Comparison of ENCODE assay signal across 8 cellular contexts in genomic region chrX:11757397-11757728, GRCh38. TPM values are rescaled to one million over a fixed set of nuclear protein-coding genes. Genes with fewer than 3 reads are reported as not detected.
DNase-seq lines count a peak whose midpoint lies in the region; ATAC-seq and TF ChIP-seq lines count a peak whose summit lies in the region.

No MANE protein-coding gene starts in this region.

- TF ChIP-seq CTCF in liver (IDR thresholded peaks at IDR 0.05; ENCODE audit: low read depth, low read length, missing input control) (no peak), transverse colon (IDR thresholded peaks at IDR 0.05) (no peak)

- peaks cover 15% of the 10 kb centered on the region for H3K36me3 Mint-ChIP-seq in activated naive CD4-positive, alpha-beta T cell treated with anti-CD3 and anti-CD28 coated beads, Interleukin-2, amount 10 ng/mL, durations not matched to agents 7 days and 5 days
- H3K36me3 Mint-ChIP-seq in activated naive CD8-positive, alpha-beta T cell treated with anti-CD3 and anti-CD28 coated beads, Interleukin-2, amount 10 ng/mL, durations not matched to agents 7 days and 5 days: peaks cover 10% of the 10 kb centered on the region

- H3K4me1 ChIP-seq in liver (ENCODE audit: control insufficient read depth in 4 of 4, insufficient read depth in 4 of 4, low read length in 3 of 4) (peaks cover 0 to 8% (median 6%) of the 10 kb centered on the region in 4 donors), transverse colon (peaks cover 0 to 7% (median 0%) of the 10 kb centered on the region in 4 donors)

- in situ Hi-C loops in transverse colon (cut with MboI; ENCODE audit: low pct_ligation_motif_present in 1 of 4, low pct_unique_long_range_greater_than_20kb in 1 of 4, low sequenced_read_pairs in 3 of 4) (loop anchor here (25.0 kb wide), 2 partner anchors 220 to 620 kb away; no protein-coding TSS in a partner anchor), ACHN (cut with HindIII; ENCODE audit: low pct_ligation_motif_present, low pct_unique_long_range_greater_than_20kb, low sequenced_read_pairs) (loop anchor here (25.0 kb wide), 1 partner anchor 220 kb away; no protein-coding TSS in a partner anchor)

- CTCF ChIA-PET in activated naive CD4-positive, alpha-beta T cell treated with anti-CD3 and anti-CD28 coated beads, Interleukin-2, amount 10 ng/mL, durations not matched to agents 7 days and 5 days (lab: Charles Lee): interaction anchor here (1.2 to 1.5 kb wide), 5 partner anchors 10 to 30 kb away, joined by 3 to 9 read pairs (median 5); no protein-coding TSS in a partner anchor

- H3K9me3 ChIP-seq in liver (ENCODE audit: control insufficient read depth in 4 of 4, low read length in 3 of 4) (no peaks in the 10 kb centered on the region), transverse colon (no peaks in the 10 kb centered on the region)

- H3K36me3 ChIP-seq in liver (ENCODE audit: control insufficient read depth in 4 of 4, insufficient read depth in 3 of 4, low read depth in 1 of 4, low read length in 3 of 4): peaks cover 0 to 6% (median under 1%) of the 10 kb centered on the region in 4 donors
- no peaks in the 10 kb centered on the region for H3K36me3 ChIP-seq in transverse colon

- H3K27me3 Mint-ChIP-seq in activated naive CD4-positive, alpha-beta T cell treated with anti-CD3 and anti-CD28 coated beads, Interleukin-2, amount 10 ng/mL, durations not matched to agents 7 days and 5 days: peaks cover 28% of the 10 kb centered on the region
- H3K27me3 Mint-ChIP-seq in activated naive CD8-positive, alpha-beta T cell treated with anti-CD3 and anti-CD28 coated beads, Interleukin-2, amount 10 ng/mL, durations not matched to agents 7 days and 5 days: peaks cover 8% of the 10 kb centered on the region

- TF ChIP-seq EP300 in transverse colon (IDR thresholded peaks at IDR 0.05; ENCODE audit: low read depth): no peak

- no peak overlapping the region for H3K9ac ChIP-seq in liver (ENCODE audit: low read depth in 1 of 2, low read length in 2 of 2)

- no peak for DNase-seq in activated naive CD4-positive, alpha-beta T cell treated with anti-CD3 and anti-CD28 coated beads, Interleukin-2, amount 10 ng/mL, durations not matched to agents 7 days and 5 days
- no peak for DNase-seq in activated naive CD4-positive, alpha-beta T cell treated with Interleukin-2 at 50 U/mL for 16 hours
- DNase-seq in activated naive CD8-positive, alpha-beta T cell treated with anti-CD3 and anti-CD28 coated beads, Interleukin-2, amount 10 ng/mL, durations not matched to agents 7 days and 5 days: no peak
- DNase-seq in transverse colon (no peak), NCI-H1092 treated with DMSO at 0.1 percent for 48 hours (lab: John Stamatoyannopoulos, UW) (no peak), NCI-H510A (lab: John Stamatoyannopoulos, UW) (no peak), ACHN (no peak)

- H3K27ac ChIP-seq in liver (ENCODE audit: low read depth in 1 of 2, low read length in 2 of 2) (peak overlapping the region; percentile 81 to 84), transverse colon (peak overlapping the region; percentile 89 to 97 (median 90))

- no peak for ATAC-seq in activated naive CD8-positive, alpha-beta T cell treated with anti-CD3 and anti-CD28 coated beads, Interleukin-2, amount 10 ng/mL, durations not matched to agents 7 days and 5 days (ENCODE audit: low read depth)

- POLR2A ChIA-PET in activated naive CD8-positive, alpha-beta T cell treated with anti-CD3 and anti-CD28 coated beads, Interleukin-2, amount 10 ng/mL, durations not matched to agents 7 days and 5 days (lab: Charles Lee): interaction anchor here (0.9 to 1.5 kb wide), 2 partner anchors 10 to 13 kb away, joined by 3 to 4 read pairs; no protein-coding TSS in a partner anchor

- H3K27me3 ChIP-seq in liver (ENCODE audit: control insufficient read depth in 4 of 4, insufficient read depth in 4 of 4, low read length in 3 of 4) (peaks cover 0 to 4% (median 0%) of the 10 kb centered on the region in 4 donors), transverse colon (no peaks in the 10 kb centered on the region)

- H3K4me1 Mint-ChIP-seq in activated naive CD4-positive, alpha-beta T cell treated with anti-CD3 and anti-CD28 coated beads, Interleukin-2, amount 10 ng/mL, durations not matched to agents 7 days and 5 days: peaks cover 15% of the 10 kb centered on the region
- H3K4me1 Mint-ChIP-seq in activated naive CD8-positive, alpha-beta T cell treated with anti-CD3 and anti-CD28 coated beads, Interleukin-2, amount 10 ng/mL, durations not matched to agents 7 days and 5 days: peaks cover 9% of the 10 kb centered on the region

- TF ChIP-seq POLR2A in transverse colon (IDR thresholded peaks at IDR 0.05): no peak

- no peak for TF ChIP-seq RAD21 in liver (IDR thresholded peaks at IDR 0.05)

- H3K4me3 Mint-ChIP-seq in activated naive CD4-positive, alpha-beta T cell treated with anti-CD3 and anti-CD28 coated beads, Interleukin-2, amount 10 ng/mL, durations not matched to agents 7 days and 5 days: peak overlapping the region; percentile 60
- peak overlapping the region; percentile 64 for H3K4me3 Mint-ChIP-seq in activated naive CD8-positive, alpha-beta T cell treated with anti-CD3 and anti-CD28 coated beads, Interleukin-2, amount 10 ng/mL, durations not matched to agents 7 days and 5 days

- peak overlapping the region in 2 of 3 donors; percentile 23 to 82 for H3K4me3 ChIP-seq in liver (ENCODE audit: low read depth in 1 of 3, low read length in 3 of 3)
- H3K4me3 ChIP-seq in transverse colon: peak overlapping the region; percentile 42 to 90 (median 68)

- H3K9me3 Mint-ChIP-seq in activated naive CD4-positive, alpha-beta T cell treated with anti-CD3 and anti-CD28 coated beads, Interleukin-2, amount 10 ng/mL, durations not matched to agents 7 days and 5 days: no peaks in the 10 kb centered on the region
- H3K9me3 Mint-ChIP-seq in activated naive CD8-positive, alpha-beta T cell treated with anti-CD3 and anti-CD28 coated beads, Interleukin-2, amount 10 ng/mL, durations not matched to agents 7 days and 5 days: no peaks in the 10 kb centered on the region

- intact Hi-C loops in transverse colon (cut with DNase I; ENCODE audit: low total_unique reads): loop anchor here (10.0 kb wide), 1 partner anchor 223 kb away; no protein-coding TSS in a partner anchor

- no peak overlapping the region for H3K27ac Mint-ChIP-seq in activated naive CD4-positive, alpha-beta T cell treated with anti-CD3 and anti-CD28 coated beads, Interleukin-2, amount 10 ng/mL, durations not matched to agents 7 days and 5 days
- no peak overlapping the region for H3K27ac Mint-ChIP-seq in activated naive CD8-positive, alpha-beta T cell treated with anti-CD3 and anti-CD28 coated beads, Interleukin-2, amount 10 ng/mL, durations not matched to agents 7 days and 5 days

- WGBS in liver: 6% methylated on average over 15 of the region's 15 CpGs
- WGBS in transverse colon (ENCODE audit: low coverage in 1 of 2), 2 donors: 39% methylated on average over 15 of the region's 15 CpGs; no CpG with 5 or more reads in 1 of the 2 donors

TF ChIP-seq in liver, 16 proteins besides CTCF, POLR2A, EP300 and RAD21:
- TF ChIP-seq YY1 (IDR thresholded peaks at IDR 0.05): no peak
- TF ChIP-seq HNF4A (conservative IDR thresholded peaks at IDR 0.05): peak in 1 of 2 donors; percentile 21
- TF ChIP-seq SP1 (IDR thresholded peaks at IDR 0.05): peak; percentile 33

RNA-seq across cellular contexts. Expression of gene MSL3, which starts 0.7 kb away (rescaled TPM):
- total RNA-seq in activated naive CD8-positive, alpha-beta T cell treated with anti-CD3 and anti-CD28 coated beads, Interleukin-2, amount 10 ng/mL, durations not matched to agents 7 days and 5 days: 10 to 100 TPM; 73.7 to 82.4 TPM
- total RNA-seq in liver: 10 to 100 TPM in 1 of 2 donors, 1 to 10 TPM in 1; 8.3 to 13.6 TPM
- 1 to 10 TPM; 7.3 to 9.5 TPM for polyA plus RNA-seq in liver
- 10 to 100 TPM; 11.9 to 37.8 (median 25.9) TPM for total RNA-seq in transverse colon
